ENCODE assay signal across 1 cellular context in genomic region chr11:116866774-116867455, GRCh38.
TF ChIP-seq lines count a peak whose summit lies in the region.

No MANE protein-coding gene starts in this region.

TF ChIP-seq in HepG2, 621 proteins besides CTCF, POLR2A, EP300 and RAD21:
- TF ChIP-seq, protein P1, sequence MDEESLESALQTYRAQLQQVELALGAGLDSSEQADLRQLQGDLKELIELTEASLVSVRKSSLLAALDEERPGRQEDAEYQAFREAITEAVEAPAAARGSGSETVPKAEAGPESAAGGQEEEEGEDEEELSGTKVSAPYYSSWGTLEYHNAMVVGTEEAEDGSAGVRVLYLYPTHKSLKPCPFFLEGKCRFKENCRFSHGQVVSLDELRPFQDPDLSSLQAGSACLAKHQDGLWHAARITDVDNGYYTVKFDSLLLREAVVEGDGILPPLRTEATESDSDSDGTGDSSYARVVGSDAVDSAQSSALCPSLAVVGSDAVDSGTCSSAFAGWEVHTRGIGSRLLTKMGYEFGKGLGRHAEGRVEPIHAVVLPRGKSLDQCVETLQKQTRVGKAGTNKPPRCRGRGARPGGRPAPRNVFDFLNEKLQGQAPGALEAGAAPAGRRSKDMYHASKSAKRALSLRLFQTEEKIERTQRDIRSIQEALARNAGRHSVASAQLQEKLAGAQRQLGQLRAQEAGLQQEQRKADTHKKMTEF (CRISPR knock-in tag; IDR thresholded peaks at IDR 0.05) = no peak
- TF ChIP-seq GFI1 (CRISPR knock-in tag; IDR thresholded peaks at IDR 0.05; ENCODE audit: borderline replicate concordance) = no peak
- TF ChIP-seq JUN (CRISPR knock-in tag; IDR thresholded peaks at IDR 0.05) = no peak
- no peak for TF ChIP-seq NCOA2 (CRISPR knock-in tag; IDR thresholded peaks at IDR 0.05)
- TF ChIP-seq POLR2G (IDR thresholded peaks at IDR 0.05; ENCODE audit: low read depth, low read length) = no peak
- no peak for TF ChIP-seq KIAA2018 (CRISPR knock-in tag; IDR thresholded peaks at IDR 0.05; ENCODE audit: borderline replicate concordance)
- TF ChIP-seq, protein P2, sequence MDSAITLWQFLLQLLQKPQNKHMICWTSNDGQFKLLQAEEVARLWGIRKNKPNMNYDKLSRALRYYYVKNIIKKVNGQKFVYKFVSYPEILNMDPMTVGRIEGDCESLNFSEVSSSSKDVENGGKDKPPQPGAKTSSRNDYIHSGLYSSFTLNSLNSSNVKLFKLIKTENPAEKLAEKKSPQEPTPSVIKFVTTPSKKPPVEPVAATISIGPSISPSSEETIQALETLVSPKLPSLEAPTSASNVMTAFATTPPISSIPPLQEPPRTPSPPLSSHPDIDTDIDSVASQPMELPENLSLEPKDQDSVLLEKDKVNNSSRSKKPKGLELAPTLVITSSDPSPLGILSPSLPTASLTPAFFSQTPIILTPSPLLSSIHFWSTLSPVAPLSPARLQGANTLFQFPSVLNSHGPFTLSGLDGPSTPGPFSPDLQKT (CRISPR knock-in tag; IDR thresholded peaks at IDR 0.05; ENCODE audit: borderline replicate concordance) = no peak
- no peak for TF ChIP-seq HMGA1 (CRISPR knock-in tag; conservative IDR thresholded peaks at IDR 0.05)
- TF ChIP-seq ZNF337 (CRISPR knock-in tag; IDR thresholded peaks at IDR 0.05; ENCODE audit: borderline replicate concordance, low read depth) = no peak
- TF ChIP-seq ZNF350 (CRISPR knock-in tag; IDR thresholded peaks at IDR 0.05; ENCODE audit: borderline replicate concordance, low read depth) = no peak
TF ChIP-seq in HepG2: peak in this region for 0.
